ENCODE assay signal across 15 cellular contexts in genomic region chr2:85770786-85771409, GRCh38. TPM values are rescaled to one million over a fixed set of nuclear protein-coding genes. Genes with fewer than 3 reads are reported as not detected.
DNase-seq lines count a peak whose midpoint lies in the region; ATAC-seq and TF ChIP-seq lines count a peak whose summit lies in the region.
"Had no signal": no experiment of that assay in that cellular context is flagged by ENCODE, and none has a peak within 500 bp of the region (broad histone marks: within the 10 kb centered on the region; RNA-seq: fewer than 3 reads in every experiment).

No MANE protein-coding gene starts in this region.

- H3K4me1 ChIP-seq in SK-N-SH (ENCODE audit: control insufficient read depth in 1 of 2, insufficient read depth in 2 of 2, low read depth in 1 of 2, low read length in 1 of 2) (peaks cover 68 to 72% of the 10 kb centered on the region in 2 experiments), esophagus squamous epithelium (peaks cover 44 to 86% (median 62%) of the 10 kb centered on the region in 3 donors), neuronal stem cell (ENCODE audit: control insufficient read depth in 2 of 2, insufficient read depth in 1 of 2, low read depth in 1 of 2, low read length in 2 of 2) (peaks cover 10 to 37% of the 10 kb centered on the region in 2 donors)

- H3K14ac ChIP-seq in neuronal stem cell (ENCODE audit: low read length) = no peak overlapping the region

- H3K27me3 ChIP-seq in SK-N-SH (ENCODE audit: insufficient read depth) = no peaks in the 10 kb centered on the region
- peaks cover 0 to 64% (median 0%) of the 10 kb centered on the region in 4 donors for H3K27me3 ChIP-seq in esophagus squamous epithelium
- H3K27me3 ChIP-seq in neuronal stem cell (ENCODE audit: control insufficient read depth in 3 of 3, insufficient read depth in 3 of 3, low read depth in 1 of 3, low read length in 3 of 3) = peaks cover 0 to 7% (median 0%) of the 10 kb centered on the region in 3 experiments

- no peak overlapping the region for H3K4ac ChIP-seq in neuronal stem cell (ENCODE audit: low read length)

- TF ChIP-seq CTCF in SK-N-SH (IDR thresholded peaks at IDR 0.05) (no peak), esophagus squamous epithelium (IDR thresholded peaks at IDR 0.05) (no peak), type B pancreatic cell (conservative IDR thresholded peaks at IDR 0.05) (no peak)

- no peaks in the 10 kb centered on the region for H3K9me3 ChIP-seq in SK-N-SH
- no peaks in the 10 kb centered on the region for H3K9me3 ChIP-seq in esophagus squamous epithelium
- H3K9me3 ChIP-seq in neuronal stem cell (replicated peaks in 1 of 2; ENCODE audit: control insufficient read depth in 2 of 2, insufficient read depth in 1 of 2, low read depth in 1 of 2, low read length in 2 of 2) = peaks cover 0 to 4% of the 10 kb centered on the region in 2 donors

- TF ChIP-seq POLR2A in esophagus squamous epithelium (IDR thresholded peaks at IDR 0.05) = no peak

- POLR2A ChIA-PET in SK-N-SH (lab: Yijun Ruan, JAX) = interaction anchor here (1.8 kb wide), 1 partner anchor 10 kb away, joined by 6 read pairs; no protein-coding TSS in a partner anchor
- POLR2A ChIA-PET in naive thymus-derived CD8-positive, alpha-beta T cell (lab: Charles Lee) = no interaction called here

- intact Hi-C loops in esophagus squamous epithelium (cut with DNase I) = no loop called here

- H3K18ac ChIP-seq in neuronal stem cell (ENCODE audit: low read length) = no peak overlapping the region

- H4K8ac ChIP-seq in neuronal stem cell (ENCODE audit: low read depth, low read length) = no peak overlapping the region

- peaks cover 30% of the 10 kb centered on the region for H3F3A ChIP-seq in SK-N-SH (replicated peaks; ENCODE audit: insufficient read depth)

- no peak for TF ChIP-seq RAD21 in SK-N-SH (IDR thresholded peaks at IDR 0.05; ENCODE audit: low read length)

- no peak overlapping the region for H3K23ac ChIP-seq in neuronal stem cell (ENCODE audit: low read depth, low read length, poor library complexity)

- H3K79me2 ChIP-seq in SK-N-SH (ENCODE audit: insufficient read depth) = peaks cover 64% of the 10 kb centered on the region

- CTCF ChIA-PET in SK-N-SH (lab: Yijun Ruan, JAX) = interaction anchor here (0.7 to 9.7 kb wide), 17 partner anchors 10 to 309 kb away, joined by 3 to 80 read pairs (median 8); partner anchors contain the start of gene ATOH8

- H3K4me3 ChIP-seq in SK-N-SH (ENCODE audit: low read depth in 2 of 2, low read length in 1 of 2) (no peak overlapping the region), esophagus squamous epithelium (no peak overlapping the region), neuronal stem cell (ENCODE audit: low read length in 2 of 2) (no peak overlapping the region)

- DNase-seq in SK-N-SH (no peak), esophagus squamous epithelium (lab: John Stamatoyannopoulos, UW) (no peak), neuronal stem cell (ENCODE audit: low spot score) (no peak), type B pancreatic cell (ENCODE audit: extremely low spot score, unreplicated experiment) (no peak), DMS153 (lab: John Stamatoyannopoulos, UW) (no peak)
- DNase-seq in stimulated activated CD4-positive, alpha-beta T cell treated with anti-CD3 and anti-CD28 coated beads, Interleukin-1b, Interleukin-23, amount 100 ng/mL, for 48 hours = no peak
- no peak for DNase-seq in naive thymus-derived CD8-positive, alpha-beta T cell
- DNase-seq: activated CD4-positive, alpha-beta memory T cell treated with anti-CD3 and anti-CD28 coated beads, Interleukin-2, amount 10 ng/mL, durations not matched to agents 7 days and 5 days; amniotic stem cell; CD8-positive, alpha-beta memory T cell; NCI-H2107; NK-92 treated with Interleukin-12 subunit alpha and Interleukin-12 subunit beta, amount 100 ng/mL, for 24 hours; occipital lobe had no signal

- no peak overlapping the region for H2BK12ac ChIP-seq in neuronal stem cell (ENCODE audit: low read length)

- H3K9ac ChIP-seq in SK-N-SH = no peak overlapping the region
- no peak overlapping the region for H3K9ac ChIP-seq in neuronal stem cell (ENCODE audit: low read depth, low read length, poor library complexity)

- ATAC-seq in SK-N-SH treated with all-trans-retinoic acid at 6 μM for 48 hours = no peak
- ATAC-seq in naive thymus-derived CD8-positive, alpha-beta T cell = no peak

- no peaks in the 10 kb centered on the region for H3K36me3 Mint-ChIP-seq in type B pancreatic cell
- H3K36me3 Mint-ChIP-seq in naive thymus-derived CD8-positive, alpha-beta T cell = no peaks in the 10 kb centered on the region
- H3K36me3 Mint-ChIP-seq: CD8-positive, alpha-beta memory T cell had no signal

- no peak overlapping the region for H2BK120ac ChIP-seq in neuronal stem cell (ENCODE audit: low read depth, low read length)

- 96% methylated on average over 8 of the region's 10 CpGs for WGBS in SK-N-SH (ENCODE audit: low lambda C conversion rate)
- WGBS in esophagus squamous epithelium, 2 donors = 81 to 83% methylated on average over 5 to 8 of the region's 10 CpGs
- WGBS in neuronal stem cell (ENCODE audit: extremely low coverage in 2 of 2, insufficient read length in 2 of 2, insufficient replicate concordance in 1 of 2), 2 donors = no CpG with 5 or more reads among the region's 10 CpGs

- no peak overlapping the region for H2BK5ac ChIP-seq in neuronal stem cell (ENCODE audit: low read length)

- H2AK5ac ChIP-seq in neuronal stem cell (ENCODE audit: low read depth, low read length) = peak overlapping the region; percentile 36

- H2BK15ac ChIP-seq in neuronal stem cell (ENCODE audit: low read length) = peak overlapping the region; percentile 59

- H3K27ac ChIP-seq in SK-N-SH (ENCODE audit: low read depth in 2 of 2, low read length in 1 of 2) (peak overlapping the region in 1 of 2 experiments; percentile 86; a peak in 2 of 4 replicates), esophagus squamous epithelium (peak overlapping the region in 3 of 4 donors; percentile 49 to 89 (median 83)), neuronal stem cell (replicated peaks; ENCODE audit: low read length) (no peak overlapping the region)

- no peaks in the 10 kb centered on the region for H4K20me1 ChIP-seq in SK-N-SH (ENCODE audit: insufficient read depth)

- H3K9me3 Mint-ChIP-seq in type B pancreatic cell = no peaks in the 10 kb centered on the region
- H3K9me3 Mint-ChIP-seq in naive thymus-derived CD8-positive, alpha-beta T cell = no peaks in the 10 kb centered on the region
- H3K9me3 Mint-ChIP-seq: activated CD4-positive, alpha-beta memory T cell treated with anti-CD3 and anti-CD28 coated beads, Interleukin-2, amount 10 ng/mL, durations not matched to agents 7 days and 5 days; activated T-helper 1 cell treated with anti-CD3 and anti-CD28 coated beads, Interleukin-12 subunit alpha, Interleukin-12 subunit beta, Interleukin-2, Interleukin-4 antibody, amounts not matched to agents 30 ng/mL and 10 ng/mL and 1 ng/mL, durations not matched to agents 14 hours and 24 hours and 36 hours had no signal

- no peak overlapping the region for H4K91ac ChIP-seq in neuronal stem cell (ENCODE audit: low read depth, low read length, poor library complexity)

- H3K4me2 ChIP-seq in SK-N-SH (peak overlapping the region; percentile 87; the same call in 1 of the 2 replicates), neuronal stem cell (ENCODE audit: insufficient read depth, low read length, poor library complexity, severe bottlenecking) (no peak overlapping the region)

- H3K9me2 ChIP-seq in SK-N-SH = no peaks in the 10 kb centered on the region

- H3K79me1 ChIP-seq in neuronal stem cell (ENCODE audit: low read depth, low read length) = no peaks in the 10 kb centered on the region

- H3K4me3 Mint-ChIP-seq in type B pancreatic cell = peak overlapping the region; percentile 9
- no peak overlapping the region for H3K4me3 Mint-ChIP-seq in naive thymus-derived CD8-positive, alpha-beta T cell
- H3K4me3 Mint-ChIP-seq: activated CD4-positive, alpha-beta memory T cell treated with anti-CD3 and anti-CD28 coated beads, Interleukin-2, amount 10 ng/mL, durations not matched to agents 7 days and 5 days; activated T-helper 1 cell treated with anti-CD3 and anti-CD28 coated beads, Interleukin-12 subunit alpha, Interleukin-12 subunit beta, Interleukin-2, Interleukin-4 antibody, amounts not matched to agents 30 ng/mL and 10 ng/mL and 1 ng/mL, durations not matched to agents 14 hours and 24 hours and 36 hours had no signal

- H3K4me1 Mint-ChIP-seq in type B pancreatic cell (ENCODE audit: unreplicated experiment) = peaks cover 64% of the 10 kb centered on the region
- H3K4me1 Mint-ChIP-seq in naive thymus-derived CD8-positive, alpha-beta T cell = peaks cover 3 to 7% (median 6%) of the 10 kb centered on the region in 4 donors

- peaks cover 3% of the 10 kb centered on the region for H3K27me3 Mint-ChIP-seq in type B pancreatic cell
- peaks cover 19 to 57% (median 32%) of the 10 kb centered on the region in 5 donors for H3K27me3 Mint-ChIP-seq in naive thymus-derived CD8-positive, alpha-beta T cell

- H3K27ac Mint-ChIP-seq in type B pancreatic cell = no peak overlapping the region
- H3K27ac Mint-ChIP-seq in naive thymus-derived CD8-positive, alpha-beta T cell = no peak overlapping the region
- H3K27ac Mint-ChIP-seq: activated CD4-positive, alpha-beta memory T cell treated with anti-CD3 and anti-CD28 coated beads, Interleukin-2, amount 10 ng/mL, durations not matched to agents 7 days and 5 days; activated T-helper 1 cell treated with anti-CD3 and anti-CD28 coated beads, Interleukin-12 subunit alpha, Interleukin-12 subunit beta, Interleukin-2, Interleukin-4 antibody, amounts not matched to agents 30 ng/mL and 10 ng/mL and 1 ng/mL, durations not matched to agents 14 hours and 24 hours and 36 hours had no signal

- H3K36me3 ChIP-seq in SK-N-SH (replicated peaks in 1 of 2; ENCODE audit: control insufficient read depth in 1 of 2, insufficient read depth in 2 of 2, low read length in 1 of 2) (peaks cover 0 to 15% of the 10 kb centered on the region in 2 experiments), esophagus squamous epithelium (peaks cover 0 to 13% (median 0%) of the 10 kb centered on the region in 3 donors), neuronal stem cell (replicated peaks in 1 of 2; ENCODE audit: control insufficient read depth in 2 of 2, insufficient read depth in 2 of 2, low read length in 2 of 2) (peaks cover 0 to 70% of the 10 kb centered on the region in 2 donors)

- TF ChIP-seq EP300 in SK-N-SH (IDR thresholded peaks at IDR 0.05; ENCODE audit: borderline replicate concordance in 1 of 2, low read depth in 1 of 2, low read length in 1 of 2) = no peak

- H2AFZ ChIP-seq in SK-N-SH (ENCODE audit: low read depth) (no peak overlapping the region), neuronal stem cell (ENCODE audit: low read length) (no peak overlapping the region)

RNA-seq across cellular contexts. Expression of gene ATOH8, which starts 17.1 kb away (rescaled TPM):
- 5.6 and 6.4 TPM in 2 replicates for polyA plus RNA-seq in SK-N-SH (2012; rRNA removed)
- 2.9 and 4.3 TPM in 2 replicates for polyA plus RNA-seq in SK-N-SH (2012; cell fraction: cytosol; rRNA removed)
- polyA plus RNA-seq in SK-N-SH (2012; cell fraction: nucleus; rRNA removed) = 7.0 and 7.3 TPM in 2 replicates
- total RNA-seq in esophagus squamous epithelium (10 to 100 TPM in 2 of 4 donors, 1 to 10 TPM in 2; 2.0 to 24.6 (median 7.6) TPM), type B pancreatic cell (ENCODE audit: low replicate concordance) (1.8 and 13.7 TPM in 2 replicates)
- polyA plus RNA-seq in neuronal stem cell (2013, experiment 1 of 2) = 1.8 TPM
- 1.6 TPM for polyA plus RNA-seq in neuronal stem cell (2013, experiment 2 of 2)
- not detected for total RNA-seq in naive thymus-derived CD8-positive, alpha-beta T cell
- polyA plus RNA-seq in naive thymus-derived CD8-positive, alpha-beta T cell = not detected
- total RNA-seq: CD8-positive, alpha-beta memory T cell had no signal
- polyA plus RNA-seq: CD8-positive, alpha-beta memory T cell had no signal
